In the genomic region with DNA sequence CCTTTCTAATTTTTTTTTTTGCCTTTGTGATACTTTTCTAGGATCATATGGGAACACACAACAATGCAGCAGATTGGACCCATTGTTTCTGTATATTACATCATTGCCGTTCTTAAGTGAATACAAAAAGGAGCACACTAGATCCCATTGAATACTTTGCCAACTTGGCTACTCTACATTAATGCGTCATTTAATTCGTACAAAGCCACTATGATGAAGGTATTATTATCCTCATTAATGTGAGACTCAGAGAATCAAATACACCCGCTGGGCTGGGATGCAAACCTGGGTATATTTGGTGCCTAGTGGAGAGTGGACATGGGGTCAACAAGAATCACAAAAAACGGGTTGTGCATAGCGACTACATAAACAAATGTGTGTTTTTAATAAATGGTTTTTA, we compare ENCODE assay signal across 24 cellular contexts. TPM values are rescaled to one million over a fixed set of nuclear protein-coding genes. Genes with fewer than 3 reads are reported as not detected.
DNase-seq lines count a peak whose midpoint lies in the region; ATAC-seq and TF ChIP-seq lines count a peak whose summit lies in the region.
"Had no signal": no experiment of that assay in that cellular context is flagged by ENCODE, and none has a peak within 500 bp of the region (broad histone marks: within the 10 kb centered on the region; RNA-seq: fewer than 3 reads in every experiment).

No MANE protein-coding gene starts in this region.

- H4K8ac ChIP-seq in mesenchymal stem cell (ENCODE audit: low read length) = no peak overlapping the region

- H3K9me3 Mint-ChIP-seq in chondrocyte (ENCODE audit: low read depth) = peaks cover 5% of the 10 kb centered on the region

- H3K9ac ChIP-seq in SK-N-MC (ENCODE audit: insufficient read length) = no peak overlapping the region
- H3K9ac ChIP-seq in mesenchymal stem cell (ENCODE audit: low read length) = peak overlapping the region; percentile 90

- no peak overlapping the region for H3K4me3 Mint-ChIP-seq in chondrocyte (ENCODE audit: unreplicated experiment)
- H3K4me3 Mint-ChIP-seq: activated CD4-positive, alpha-beta T cell treated with anti-CD3 and anti-CD28 coated beads for 36 hours; activated naive CD8-positive, alpha-beta T cell treated with anti-CD3 and anti-CD28 coated beads for 36 hours; naive B cell; stimulated activated naive CD8-positive, alpha-beta T cell treated with anti-CD3 and anti-CD28 coated beads, Interleukin-15, amount 100 ng/mL, for 72 hours had no signal

- peaks cover 24% of the 10 kb centered on the region for H3K4me1 Mint-ChIP-seq in chondrocyte (ENCODE audit: low read depth)
- H3K4me1 Mint-ChIP-seq: activated CD4-positive, alpha-beta T cell treated with anti-CD3 and anti-CD28 coated beads for 36 hours; activated naive CD8-positive, alpha-beta T cell treated with anti-CD3 and anti-CD28 coated beads for 36 hours; naive B cell; stimulated activated naive CD8-positive, alpha-beta T cell treated with anti-CD3 and anti-CD28 coated beads, Interleukin-15, amount 100 ng/mL, for 72 hours had no signal

- no peak for TF ChIP-seq EP300 in suprapubic skin (IDR thresholded peaks at IDR 0.05)

- no peak overlapping the region for H3K4me2 ChIP-seq in mesenchymal stem cell (ENCODE audit: low read length, poor library complexity, severe bottlenecking)

- no peaks in the 10 kb centered on the region for H3K27me3 Mint-ChIP-seq in chondrocyte (ENCODE audit: low read depth)
- H3K27me3 Mint-ChIP-seq: naive B cell; stimulated activated naive CD8-positive, alpha-beta T cell treated with anti-CD3 and anti-CD28 coated beads, Interleukin-15, amount 100 ng/mL, for 72 hours had no signal

- H3K36me3 Mint-ChIP-seq in chondrocyte (ENCODE audit: low read depth) = no peaks in the 10 kb centered on the region
- H3K36me3 Mint-ChIP-seq: activated naive CD8-positive, alpha-beta T cell treated with anti-CD3 and anti-CD28 coated beads for 36 hours; naive B cell had no signal

- no peak overlapping the region for H2BK5ac ChIP-seq in mesenchymal stem cell (ENCODE audit: low read depth, low read length, poor library complexity, severe bottlenecking)

- H3K9me3 ChIP-seq in SK-N-MC (ENCODE audit: low read depth, low read length) (no peaks in the 10 kb centered on the region), mesenchymal stem cell (ENCODE audit: control insufficient read depth, low read length) (no peaks in the 10 kb centered on the region), suprapubic skin (no peaks in the 10 kb centered on the region)
- H3K9me3 ChIP-seq: HAP-1, upper lobe of right lung had no signal

- H2BK15ac ChIP-seq in mesenchymal stem cell (ENCODE audit: low read depth, poor library complexity, severe bottlenecking) = no peak overlapping the region

- H3K79me1 ChIP-seq in mesenchymal stem cell (replicated peaks; ENCODE audit: low read length, poor library complexity, severe bottlenecking) = no peaks in the 10 kb centered on the region

- H3K4me3 ChIP-seq in SK-N-MC (no peak overlapping the region), mesenchymal stem cell (ENCODE audit: insufficient read depth in 1 of 2, low read depth in 1 of 2, low read length in 2 of 2) (no peak overlapping the region), suprapubic skin (no peak overlapping the region)
- H3K4me3 ChIP-seq: HAP-1, skin epidermis, upper lobe of right lung had no signal

- no peak for DNase-seq in SK-N-MC (ENCODE audit: low read depth, low spot score)
- no peak for DNase-seq in chondrocyte (ENCODE audit: low spot score)
- no peak for DNase-seq in mesenchymal stem cell
- no peak for DNase-seq in suprapubic skin (ENCODE audit: low spot score in 2 of 2)
- no peak for DNase-seq in UCSD-AML1 (lab: John Stamatoyannopoulos, UW; ENCODE audit: unreplicated experiment)
- DNase-seq in activated naive CD4-positive, alpha-beta T cell treated with Interleukin-2 at 50 U/mL for 16 hours = no peak
- DNase-seq: activated CD4-positive, alpha-beta T cell treated with anti-CD3 and anti-CD28 coated beads for 36 hours; activated CD8-positive, alpha-beta memory T cell treated with anti-CD3 and anti-CD28 coated beads for 24 hours; activated effector memory CD4-positive, alpha-beta T cell treated with Interleukin-2 at 50 U/mL for 16 hours; activated naive CD8-positive, alpha-beta T cell treated with anti-CD3 and anti-CD28 coated beads for 36 hours; KBM-7; naive B cell; NCI-H2081 treated with DMSO at 0.1 percent for 48 hours; stimulated activated naive CD8-positive, alpha-beta T cell treated with anti-CD3 and anti-CD28 coated beads, Interleukin-15, amount 100 ng/mL, for 72 hours; upper lobe of right lung had no signal

- H3K18ac ChIP-seq in mesenchymal stem cell (ENCODE audit: low read depth in 1 of 2, low read length in 2 of 2) = no peak overlapping the region

- H3K27ac ChIP-seq in SK-N-MC (peak overlapping the region; percentile 98; the same call in 1 of the 2 replicates), mesenchymal stem cell (ENCODE audit: low read length, poor library complexity, severe bottlenecking) (no peak overlapping the region), suprapubic skin (peak overlapping the region; percentile 79)
- H3K27ac ChIP-seq: upper lobe of right lung had no signal

- no peak overlapping the region for H3K23ac ChIP-seq in mesenchymal stem cell (ENCODE audit: low read length in 2 of 2)

- 89% methylated on average over 3 of the region's 6 CpGs for WGBS in mesenchymal stem cell
- WGBS in suprapubic skin = 82% methylated on average over 6 of the region's 6 CpGs

- H2AFZ ChIP-seq in mesenchymal stem cell (ENCODE audit: low read depth, low read length) = no peak overlapping the region

- no peak for TF ChIP-seq CTCF in chondrocyte (IDR thresholded peaks at IDR 0.05)
- no peak for TF ChIP-seq CTCF in suprapubic skin (IDR thresholded peaks at IDR 0.05)

- H3K14ac ChIP-seq in mesenchymal stem cell (ENCODE audit: low read length in 2 of 2) = no peak overlapping the region

- peaks cover 4% of the 10 kb centered on the region for H3K4me1 ChIP-seq in mesenchymal stem cell (ENCODE audit: control insufficient read depth, insufficient read depth, low read depth, low read length)
- H3K4me1 ChIP-seq in suprapubic skin = peaks cover 10% of the 10 kb centered on the region
- H3K4me1 ChIP-seq: HAP-1, upper lobe of right lung had no signal

- peak overlapping the region; percentile 61 for H2BK120ac ChIP-seq in mesenchymal stem cell (ENCODE audit: low read depth, low read length)

- H2AK5ac ChIP-seq in mesenchymal stem cell (ENCODE audit: low read length, severe bottlenecking) = no peak overlapping the region

- H3K27me3 ChIP-seq in mesenchymal stem cell (ENCODE audit: control insufficient read depth in 1 of 2, insufficient read depth in 1 of 2, low read length in 2 of 2) = no peaks in the 10 kb centered on the region
- no peaks in the 10 kb centered on the region for H3K27me3 ChIP-seq in suprapubic skin
- H3K27me3 ChIP-seq: upper lobe of right lung had no signal

- H3K27ac Mint-ChIP-seq in chondrocyte (ENCODE audit: unreplicated experiment) = peak overlapping the region; percentile 49
- H3K27ac Mint-ChIP-seq: activated CD4-positive, alpha-beta T cell treated with anti-CD3 and anti-CD28 coated beads for 36 hours; activated naive CD8-positive, alpha-beta T cell treated with anti-CD3 and anti-CD28 coated beads for 36 hours; naive B cell; stimulated activated naive CD8-positive, alpha-beta T cell treated with anti-CD3 and anti-CD28 coated beads, Interleukin-15, amount 100 ng/mL, for 72 hours had no signal

- H3K4ac ChIP-seq in mesenchymal stem cell (ENCODE audit: low read depth in 1 of 2, low read length in 2 of 2) = no peak overlapping the region

- H3K36me3 ChIP-seq in SK-N-MC (ENCODE audit: insufficient read depth, low read length) (peaks cover 6% of the 10 kb centered on the region; the same call in 1 of the 2 replicates), mesenchymal stem cell (ENCODE audit: control insufficient read depth in 1 of 2, insufficient read depth in 2 of 2, low read depth in 1 of 2, low read length in 2 of 2) (no peaks in the 10 kb centered on the region), suprapubic skin (no peaks in the 10 kb centered on the region)
- H3K36me3 ChIP-seq: HAP-1, upper lobe of right lung had no signal

- H4K91ac ChIP-seq in mesenchymal stem cell (ENCODE audit: low read length) = no peak overlapping the region

- no peak overlapping the region for H2BK12ac ChIP-seq in mesenchymal stem cell (ENCODE audit: low read length in 2 of 2)

- ATAC-seq in HG03045 (IDR thresholded peaks at IDR 0.05; ENCODE audit: unreplicated experiment) = no peak
- ATAC-seq: activated CD4-positive, alpha-beta T cell treated with anti-CD3 and anti-CD28 coated beads for 36 hours; left colon; stimulated activated naive CD8-positive, alpha-beta T cell treated with anti-CD3 and anti-CD28 coated beads, Interleukin-15, amount 100 ng/mL, for 72 hours had no signal

- no peak for TF ChIP-seq POLR2A in suprapubic skin (IDR thresholded peaks at IDR 0.05)

RNA-seq across cellular contexts. Expression of a gene that starts 31.9 kb away (rescaled TPM):
- total RNA-seq in chondrocyte = not detected in 3 replicates
- polyA plus RNA-seq in mesenchymal stem cell (2013, experiment 1 of 2) = not detected
- not detected for polyA plus RNA-seq in mesenchymal stem cell (2013, experiment 2 of 2)
- total RNA-seq in suprapubic skin = not detected
- total RNA-seq: activated CD4-positive, alpha-beta T cell treated with anti-CD3 and anti-CD28 coated beads for 36 hours; activated naive CD8-positive, alpha-beta T cell treated with anti-CD3 and anti-CD28 coated beads for 36 hours; Daoy; epithelial cell of proximal tubule; left colon; MCF 10A; mesenteric fat pad; T-helper 2 cell treated with Interferon-gamma antibody and Interleukin-4, amounts not matched to agents 100 ng/mL and 5 ng/mL, for 36 hours; upper lobe of right lung had no signal
